Comparison of ENCODE assay signal across 8 cellular contexts in genomic region chr5:88660326-88660946, GRCh38.
A peak's percentile ranks its signal among the peaks of the same experiment; 100 is the strongest.
DNase-seq lines count a peak whose midpoint lies in the region; ATAC-seq and TF ChIP-seq lines count a peak whose summit lies in the region.

No MANE protein-coding gene starts in this region.

- ATAC-seq in GM18873 (IDR thresholded peaks at IDR 0.05; ENCODE audit: low FRiP score, unreplicated experiment), result peak; percentile 35
- ATAC-seq in HG03097 (IDR thresholded peaks at IDR 0.05; ENCODE audit: low FRiP score, unreplicated experiment), result peak; percentile 36
- peak in 2 of 4 donors; percentile 7 to 33 for ATAC-seq in psoas muscle

- 3 to 5% (median 5%) methylated on average over 38 to 41 of the region's 41 CpGs for WGBS in psoas muscle, 3 donors

- peak overlapping the region; percentile 52 to 73 (median 62) for H3K4me3 ChIP-seq in BLaER1 treated with 17β-estradiol and CSF1 and Interleukin-3, amounts not matched to agents 10 nM and 100 nM
- H3K4me3 ChIP-seq in epithelial cell of esophagus (ENCODE audit: low read length), result no peak overlapping the region
- H3K4me3 ChIP-seq in psoas muscle, result peak overlapping the region; percentile 56

- H3K9me3 ChIP-seq in BLaER1 treated with 17β-estradiol and CSF1 and Interleukin-3, amounts not matched to agents 10 nM and 100 nM (replicated peaks in 1 of 11), result peaks cover 0 to 6% (median 5%) of the 10 kb centered on the region in 11 experiments; a peak in 7 of 22 replicates
- H3K9me3 ChIP-seq in psoas muscle, result no peaks in the 10 kb centered on the region

- intact Hi-C loops in psoas muscle (cut with DNase I), result no loop called here

- H3K4me1 ChIP-seq in BLaER1 treated with 17β-estradiol and CSF1 and Interleukin-3, amounts not matched to agents 10 nM and 100 nM, result peaks cover 0 to 12% (median 11%) of the 10 kb centered on the region in 10 experiments; a peak in 16 of 20 replicates
- peaks cover 7% of the 10 kb centered on the region for H3K4me1 ChIP-seq in psoas muscle

- no peaks in the 10 kb centered on the region for H3K36me3 ChIP-seq in BLaER1 treated with 17β-estradiol and CSF1 and Interleukin-3, amounts not matched to agents 10 nM and 100 nM
- H3K36me3 ChIP-seq in psoas muscle (ENCODE audit: insufficient read depth in 1 of 2, low read depth in 1 of 2), result no peaks in the 10 kb centered on the region

- no peak for TF ChIP-seq CTCF in epithelial cell of esophagus (IDR thresholded peaks at IDR 0.05; ENCODE audit: insufficient read depth, low read depth, low read length, missing control alignments)
- no peak for TF ChIP-seq CTCF in psoas muscle (IDR thresholded peaks at IDR 0.05)

- H4K20me1 ChIP-seq in BLaER1 treated with 17β-estradiol and CSF1 and Interleukin-3, amounts not matched to agents 10 nM and 100 nM, result peaks cover 0 to 57% (median 19%) of the 10 kb centered on the region in 11 experiments; a peak in 17 of 22 replicates

- H3K27me3 ChIP-seq in BLaER1 treated with 17β-estradiol and CSF1 and Interleukin-3, amounts not matched to agents 10 nM and 100 nM, result peaks cover 70 to 98% (median 85%) of the 10 kb centered on the region in 11 experiments
- peaks cover 15 to 90% (median 16%) of the 10 kb centered on the region in 3 donors for H3K27me3 ChIP-seq in psoas muscle (ENCODE audit: insufficient read depth in 3 of 3, low read length in 2 of 3)

- DNase-seq in RPMI7951 (ENCODE audit: low read depth), result peak; percentile 91
- DNase-seq in epithelial cell of esophagus (ENCODE audit: low read depth), result peak; percentile 27
- DNase-seq in psoas muscle, result no peak
- DNase-seq in NCI-H2107 treated with DMSO at 0.1 percent for 48 hours (lab: John Stamatoyannopoulos, UW; ENCODE audit: unreplicated experiment), result no peak
- no peak for DNase-seq in cerebellum (ENCODE audit: low spot score)

- H3K27ac ChIP-seq in BLaER1 treated with 17β-estradiol and CSF1 and Interleukin-3, amounts not matched to agents 10 nM and 100 nM, result 0 out of 22 replicates have a peak overlapping the region, but pooled peaks of 1 of the 11 experiments have one; percentile 3
- no peak overlapping the region for H3K27ac ChIP-seq in psoas muscle

- H3K9ac ChIP-seq in BLaER1 treated with 17β-estradiol and CSF1 and Interleukin-3, amounts not matched to agents 10 nM and 100 nM, result peak overlapping the region in 6 of 11 experiments; percentile 32 to 60 (median 48); a peak in 10 of 22 replicates

- H3K4me2 ChIP-seq in BLaER1 treated with 17β-estradiol and CSF1 and Interleukin-3, amounts not matched to agents 10 nM and 100 nM, result peak overlapping the region; percentile 69 to 99 (median 92)

Comparison
In these comparisons a context has a peak if more than half of its experiments do, and no peak if none do; other contexts are left out.
1. DNase-seq: peak in RPMI7951 (single experiment) and epithelial cell of esophagus (single experiment); none in psoas muscle (0 of 2), NCI-H2107 treated with DMSO at 0.1 percent for 48 hours (single experiment) and cerebellum (single experiment).